19 cellular contexts compared by ENCODE assay signal in genomic region chr12:51932218-51933076, GRCh38. TPM values are rescaled to one million over a fixed set of nuclear protein-coding genes. Genes with fewer than 3 reads are reported as not detected.
DNase-seq lines count a peak whose midpoint lies in the region; ATAC-seq and TF ChIP-seq lines count a peak whose summit lies in the region.
"Had no signal": no experiment of that assay in that cellular context is flagged by ENCODE, and none has a peak within 500 bp of the region (broad histone marks: within the 10 kb centered on the region; RNA-seq: fewer than 3 reads in every experiment).

No MANE protein-coding gene starts in this region.

- no peak for TF ChIP-seq CTCF in cardiac muscle cell (IDR thresholded peaks at IDR 0.05; ENCODE audit: low read depth, low read length)
- no peak for TF ChIP-seq CTCF in right lobe of liver (IDR thresholded peaks at IDR 0.05)
- no peak for TF ChIP-seq CTCF in upper lobe of right lung (IDR thresholded peaks at IDR 0.05)
- no peak for TF ChIP-seq CTCF in vagina (IDR thresholded peaks at IDR 0.05)

- no peak for TF ChIP-seq POLR2A in right lobe of liver (IDR thresholded peaks at IDR 0.05)
- no peak for TF ChIP-seq POLR2A in vagina (IDR thresholded peaks at IDR 0.05)

- ATAC-seq in right cardiac atrium: no peak
- ATAC-seq in right lobe of liver: peak; percentile 91 to 95 (median 94)
- ATAC-seq in upper lobe of right lung: peak; percentile 61
- no peak for ATAC-seq in GM18858 (IDR thresholded peaks at IDR 0.05; ENCODE audit: unreplicated experiment)

- intact Hi-C loops in right cardiac atrium (cut with DNase I): no loop called here
- intact Hi-C loops in right lobe of liver (cut with DNase I): no loop called here
- intact Hi-C loops in upper lobe of right lung (cut with DNase I): no loop called here
- intact Hi-C loops in vagina (cut with DNase I): no loop called here

- no peaks in the 10 kb centered on the region for H3K36me3 ChIP-seq in cardiac muscle cell
- H3K36me3 ChIP-seq in right lobe of liver: no peaks in the 10 kb centered on the region
- no peaks in the 10 kb centered on the region for H3K36me3 ChIP-seq in upper lobe of right lung
- H3K36me3 ChIP-seq in vagina: no peaks in the 10 kb centered on the region

- WGBS in right cardiac atrium: 63% methylated on average over 5 of the region's 5 CpGs
- 25% methylated on average over 5 of the region's 5 CpGs for WGBS in right lobe of liver (ENCODE audit: insufficient coverage, low coverage, low lambda C conversion rate, missing lambda C conversion rate)

- H3K9me3 ChIP-seq in cardiac muscle cell (ENCODE audit: low read depth) (no peaks in the 10 kb centered on the region), right cardiac atrium (ENCODE audit: control insufficient read depth, low read length) (no peaks in the 10 kb centered on the region), right lobe of liver (no peaks in the 10 kb centered on the region), upper lobe of right lung (no peaks in the 10 kb centered on the region), vagina (no peaks in the 10 kb centered on the region)

- DNase-seq in cardiac muscle cell (ENCODE audit: low read depth in 1 of 2, low spot score in 1 of 2) (peak in 1 of 2 donors; percentile 73), right cardiac atrium (no peak), amniotic epithelial cell (ENCODE audit: low read depth) (peak; percentile 36), right lobe of liver (no peak), upper lobe of right lung (no peak), vagina (ENCODE audit: extremely low spot score in 2 of 2) (no peak), epidermal melanocyte (ENCODE audit: insufficient read length, low spot score) (no peak)
- DNase-seq: CD4-positive, alpha-beta T cell; DND-41; GDM1; NCI-H1092; NCI-H187; NCI-H510A treated with DMSO at 0.1 percent for 48 hours had no signal

- H3K27me3 ChIP-seq in cardiac muscle cell (no peaks in the 10 kb centered on the region), right cardiac atrium (ENCODE audit: control insufficient read depth, insufficient read depth) (no peaks in the 10 kb centered on the region), right lobe of liver (no peaks in the 10 kb centered on the region), upper lobe of right lung (no peaks in the 10 kb centered on the region), vagina (no peaks in the 10 kb centered on the region)

- H3K27ac ChIP-seq in cardiac muscle cell (peak overlapping the region; percentile 88), right cardiac atrium (ENCODE audit: low read length) (no peak overlapping the region), right lobe of liver (peak overlapping the region in 2 of 3 donors; percentile 39 to 52), upper lobe of right lung (no peak overlapping the region), vagina (no peak overlapping the region)
- H3K27ac ChIP-seq: KMS-11, RWPE1, SK-N-MC had no signal

- H3K4me3 ChIP-seq in cardiac muscle cell (no peak overlapping the region), right cardiac atrium (ENCODE audit: low read length) (no peak overlapping the region), right lobe of liver (no peak overlapping the region), upper lobe of right lung (no peak overlapping the region), vagina (no peak overlapping the region)
- H3K4me3 ChIP-seq: SK-N-MC had no signal

- peaks cover 23% of the 10 kb centered on the region for H3K4me1 ChIP-seq in cardiac muscle cell (ENCODE audit: low read depth)
- no peaks in the 10 kb centered on the region for H3K4me1 ChIP-seq in right cardiac atrium (ENCODE audit: control insufficient read depth, insufficient read depth, low read length)
- H3K4me1 ChIP-seq in right lobe of liver: peaks cover 0 to 17% (median 8%) of the 10 kb centered on the region in 4 donors
- H3K4me1 ChIP-seq in upper lobe of right lung: no peaks in the 10 kb centered on the region
- H3K4me1 ChIP-seq in vagina: no peaks in the 10 kb centered on the region

RNA-seq across cellular contexts. Expression of gene ACVR1B, which starts 19.1 kb away (rescaled TPM):
- 38.1 and 46.4 TPM in 2 replicates for total RNA-seq in cardiac muscle cell
- polyA plus RNA-seq in cardiac muscle cell: 11.9 and 12.5 TPM in 2 replicates
- 10 to 100 TPM; 14.6 to 19.4 (median 16.3) TPM for total RNA-seq in right cardiac atrium
- polyA plus RNA-seq in right cardiac atrium: 15.2 TPM
- total RNA-seq in right lobe of liver: 10 to 100 TPM; 14.1 to 28.0 (median 25.0) TPM
- total RNA-seq in upper lobe of right lung: 33.5 TPM
- total RNA-seq in vagina: 23.6 TPM

RNA-seq across cellular contexts. Expression of gene ACVRL1, which starts 25.1 kb away (rescaled TPM):
- total RNA-seq in cardiac muscle cell: 0.81 and 5.5 TPM in 2 replicates
- 2.5 TPM in 1 of 2 replicates, not detected in the other for polyA plus RNA-seq in cardiac muscle cell
- 10 to 100 TPM; 19.8 to 38.8 (median 28.7) TPM for total RNA-seq in right cardiac atrium
- 18.7 TPM for polyA plus RNA-seq in right cardiac atrium
- total RNA-seq in right lobe of liver: 10 to 100 TPM in 1 of 6 experiments, 1 to 10 TPM in 5; 2.9 to 10.7 (median 6.2) TPM
- 223 TPM for total RNA-seq in upper lobe of right lung
- total RNA-seq in vagina: 115 TPM
- total RNA-seq: CD4-positive, alpha-beta T cell; MCF 10A had no signal

RNA-seq across cellular contexts. Expression of gene ANKRD33, which starts 44.5 kb away (rescaled TPM):
- total RNA-seq in cardiac muscle cell (0.30 TPM in 1 of 2 replicates, not detected in the other), right cardiac atrium (not detected), right lobe of liver (10 to 100 TPM in 1 of 6 experiments, 1 to 10 TPM in 2, not detected in 3; 1.1 to 10.5 (median 2.1) TPM), upper lobe of right lung (not detected), vagina (not detected)
- polyA plus RNA-seq in cardiac muscle cell (1.2 TPM in 1 of 2 replicates, not detected in the other), right cardiac atrium (not detected)
- total RNA-seq: A673; CD4-positive, alpha-beta T cell; MCF 10A had no signal

Comparison
In these comparisons a context has a peak if more than half of its experiments do, and no peak if none do; other contexts are left out.
1. H3K27ac ChIP-seq: peak in cardiac muscle cell (single experiment) and right lobe of liver (2 of 3); none in right cardiac atrium (single experiment), upper lobe of right lung (single experiment) and vagina (single experiment).
2. ATAC-seq: peak in right lobe of liver (4 of 4) and upper lobe of right lung (single experiment); none in right cardiac atrium (0 of 2) and GM18858 (single experiment).